In genomic region chr4:137226900-137227299, GRCh38 we compare ENCODE assay signal across 10 cellular contexts.
DNase-seq lines count a peak whose midpoint lies in the region; TF ChIP-seq lines count a peak whose summit lies in the region.
"Had no signal": no experiment of that assay in that cellular context is flagged by ENCODE, and none has a peak within 500 bp of the region (broad histone marks: within the 10 kb centered on the region; RNA-seq: fewer than 3 reads in every experiment).

No MANE protein-coding gene starts in this region.

- TF ChIP-seq CTCF in LNCAP (IDR thresholded peaks at IDR 0.05) (peak; percentile 49), neural crest cell (conservative IDR thresholded peaks at IDR 0.05) (peak; percentile 62), prostate gland (IDR thresholded peaks at IDR 0.05) (no peak), coronary artery (IDR thresholded peaks at IDR 0.05) (no peak)

- peaks cover 7% of the 10 kb centered on the region for H3K36me3 Mint-ChIP-seq in neural crest cell (ENCODE audit: low read depth)

- H3K4me3 Mint-ChIP-seq in neural crest cell: no peak overlapping the region

- WGBS in prostate gland: 80% methylated on average over 2 of the region's 2 CpGs

- H3K27ac ChIP-seq in prostate gland: no peak overlapping the region
- no peak overlapping the region for H3K27ac ChIP-seq in coronary artery
- H3K27ac ChIP-seq: epithelial cell of prostate had no signal

- intact Hi-C loops in prostate gland (cut with DNase I): no loop called here

- no peaks in the 10 kb centered on the region for H3K4me1 Mint-ChIP-seq in neural crest cell

- no peak overlapping the region for H3K27ac Mint-ChIP-seq in neural crest cell (ENCODE audit: unreplicated experiment)

- no peaks in the 10 kb centered on the region for H3K4me1 ChIP-seq in prostate gland (replicated peaks)

- H3K27me3 ChIP-seq in prostate gland (replicated peaks; ENCODE audit: insufficient read depth): no peaks in the 10 kb centered on the region
- H3K27me3 ChIP-seq: MG63 had no signal

- no peak overlapping the region for H3K4me3 ChIP-seq in prostate gland
- no peak overlapping the region for H3K4me3 ChIP-seq in coronary artery
- H3K4me3 ChIP-seq: MG63 had no signal

- no peaks in the 10 kb centered on the region for H3K27me3 Mint-ChIP-seq in neural crest cell (ENCODE audit: low read depth)

- no peak for TF ChIP-seq POLR2A in prostate gland (IDR thresholded peaks at IDR 0.05)

- H3K9me3 ChIP-seq in prostate gland: no peaks in the 10 kb centered on the region
- H3K9me3 ChIP-seq: MG63 had no signal

- DNase-seq in DMS 273 (lab: John Stamatoyannopoulos, UW; ENCODE audit: unreplicated experiment) (peak; percentile 40), DMS 273 treated with DMSO at 0.1 percent for 48 hours (lab: John Stamatoyannopoulos, UW) (no peak), astrocyte of the hippocampus (ENCODE audit: low read depth, low spot score) (peak; percentile 27), neural crest cell (ENCODE audit: low read depth, low spot score) (no peak), prostate gland (ENCODE audit: low spot score) (no peak), retina (no peak), coronary artery (ENCODE audit: low spot score) (no peak)
- DNase-seq: MG63 had no signal

- peaks cover 7% of the 10 kb centered on the region for H3K9me3 Mint-ChIP-seq in neural crest cell

- H3K36me3 ChIP-seq in prostate gland: no peaks in the 10 kb centered on the region
- H3K36me3 ChIP-seq: MG63 had no signal

Comparison
In these comparisons a context has a peak if more than half of its experiments do, and no peak if none do; other contexts are left out.
1. DNase-seq: peak in DMS 273 (single experiment) and astrocyte of the hippocampus (single experiment); none in DMS 273 treated with DMSO at 0.1 percent for 48 hours (single experiment), neural crest cell (single experiment), prostate gland (single experiment), retina (single experiment) and coronary artery (single experiment).
2. CTCF ChIP-seq: peak in LNCAP (single experiment) and neural crest cell (single experiment); none in prostate gland (0 of 4) and coronary artery (single experiment).